Comparison of ENCODE assay signal across 8 cellular contexts in the genomic region with DNA sequence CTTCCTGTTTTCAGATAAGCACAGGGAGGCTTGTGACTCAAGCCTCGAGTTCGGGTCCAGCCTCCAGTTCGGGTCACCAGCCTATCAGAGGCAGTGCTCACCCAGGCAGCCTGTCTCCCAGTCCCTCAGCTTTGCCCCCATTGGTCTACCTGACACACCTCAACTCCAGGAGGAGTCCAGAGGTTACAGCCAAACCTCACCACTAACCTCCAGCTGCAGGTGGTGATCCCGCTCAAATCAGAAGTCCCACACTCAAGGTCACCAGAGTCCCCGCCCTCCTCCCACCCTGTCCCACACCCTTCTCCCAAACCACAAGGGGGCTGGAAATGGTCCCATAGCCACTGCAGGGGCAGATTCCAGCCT. TPM values are rescaled to one million over a fixed set of nuclear protein-coding genes. Genes with fewer than 3 reads are reported as not detected.
A peak's percentile ranks its signal among the peaks of the same experiment; 100 is the strongest.
DNase-seq lines count a peak whose midpoint lies in the region; ATAC-seq and TF ChIP-seq lines count a peak whose summit lies in the region.

No MANE protein-coding gene starts in this region.

- H3K36me3 ChIP-seq in OCI-LY1 (ENCODE audit: insufficient read depth, low read length) (no peaks in the 10 kb centered on the region), gastroesophageal sphincter (peaks cover 0 to 6% of the 10 kb centered on the region in 2 donors)

- H3K9me2 ChIP-seq in OCI-LY1 (ENCODE audit: low read depth, low read length): no peaks in the 10 kb centered on the region

- H3K27me3 ChIP-seq in OCI-LY1 (ENCODE audit: insufficient read depth, low read length) (no peaks in the 10 kb centered on the region), gastroesophageal sphincter (no peaks in the 10 kb centered on the region)

- no peaks in the 10 kb centered on the region for H3K9me3 Mint-ChIP-seq in activated naive CD4-positive, alpha-beta T cell treated with anti-CD3 and anti-CD28 coated beads for 36 hours
- H3K9me3 Mint-ChIP-seq in stimulated activated memory B cell treated with anti-CD40 and anti-IgM and Interleukin-4, amounts not matched to agents 10 μg/mL and 1 μg/mL and 100 μg/mL, for 72 hours: no peaks in the 10 kb centered on the region

- no peak for TF ChIP-seq CTCF in OCI-LY1 (IDR thresholded peaks at IDR 0.05; ENCODE audit: low read length)
- no peak for TF ChIP-seq CTCF in gastroesophageal sphincter (IDR thresholded peaks at IDR 0.05)

- no peak for TF ChIP-seq EP300 in gastroesophageal sphincter (IDR thresholded peaks at IDR 0.05)

- CTCF ChIA-PET in activated naive CD4-positive, alpha-beta T cell treated with anti-CD3 and anti-CD28 coated beads for 36 hours (lab: Charles Lee): interaction anchor here (0.9 to 1.0 kb wide), 2 partner anchors 41 to 143 kb away, joined by 3 to 5 read pairs; no protein-coding TSS in a partner anchor

- no peaks in the 10 kb centered on the region for H3K27me3 Mint-ChIP-seq in activated naive CD4-positive, alpha-beta T cell treated with anti-CD3 and anti-CD28 coated beads for 36 hours (ENCODE audit: low read depth)
- no peaks in the 10 kb centered on the region for H3K27me3 Mint-ChIP-seq in stimulated activated memory B cell treated with anti-CD40 and anti-IgM and Interleukin-4, amounts not matched to agents 10 μg/mL and 1 μg/mL and 100 μg/mL, for 72 hours

- H3K4me2 ChIP-seq in OCI-LY1 (ENCODE audit: low read length): peak overlapping the region; percentile 91; the same call in 1 of the 2 replicates

- no peaks in the 10 kb centered on the region for H3K36me3 Mint-ChIP-seq in activated naive CD4-positive, alpha-beta T cell treated with anti-CD3 and anti-CD28 coated beads for 36 hours (ENCODE audit: low read depth)
- H3K36me3 Mint-ChIP-seq in stimulated activated memory B cell treated with anti-CD40 and anti-IgM and Interleukin-4, amounts not matched to agents 10 μg/mL and 1 μg/mL and 100 μg/mL, for 72 hours: peaks cover 1% of the 10 kb centered on the region

- H3K4me1 ChIP-seq in OCI-LY1 (ENCODE audit: insufficient read depth, low read length, severe bottlenecking): peaks cover 39% of the 10 kb centered on the region
- H3K4me1 ChIP-seq in gastroesophageal sphincter: peaks cover 0 to 53% (median 13%) of the 10 kb centered on the region in 3 donors

- DNase-seq in activated naive CD4-positive, alpha-beta T cell treated with anti-CD3 and anti-CD28 coated beads for 36 hours: peak; percentile 24
- DNase-seq in activated naive CD4-positive, alpha-beta T cell (lab: John Stamatoyannopoulos, UW): no peak

- H3K9ac ChIP-seq in OCI-LY1 (ENCODE audit: low read length): no peak overlapping the region; the same call in 1 of the 2 replicates

- H3K27ac ChIP-seq in OCI-LY1 (ENCODE audit: low read depth, low read length, poor library complexity, severe bottlenecking) (no peak overlapping the region), gastroesophageal sphincter (peak overlapping the region in 3 of 4 donors; percentile 93 to 95 (median 94))

- ATAC-seq in gastroesophageal sphincter (no peak), HG03196 (IDR thresholded peaks at IDR 0.05; ENCODE audit: unreplicated experiment) (no peak), GM21515 (IDR thresholded peaks at IDR 0.05; ENCODE audit: unreplicated experiment) (no peak), HG02981 (IDR thresholded peaks at IDR 0.05; ENCODE audit: unreplicated experiment) (no peak)
- no peak for ATAC-seq in stimulated activated memory B cell treated with anti-CD40 and anti-IgM and Interleukin-4, amounts not matched to agents 10 μg/mL and 1 μg/mL and 100 μg/mL, for 72 hours

- H4K20me1 ChIP-seq in OCI-LY1 (ENCODE audit: insufficient read depth, low read length): no peaks in the 10 kb centered on the region

- intact Hi-C loops in activated naive CD4-positive, alpha-beta T cell treated with anti-CD3 and anti-CD28 coated beads for 36 hours (cut with micrococcal nuclease): loop anchor here (5.0 kb wide), 1 partner anchor 254 kb away; a partner anchor contains a TSS

- H3F3A ChIP-seq in OCI-LY1 (ENCODE audit: insufficient read depth, low read length): no peaks in the 10 kb centered on the region; the same call in 1 of the 2 replicates

- H3K4me1 Mint-ChIP-seq in activated naive CD4-positive, alpha-beta T cell treated with anti-CD3 and anti-CD28 coated beads for 36 hours (ENCODE audit: low read depth): peaks cover 32% of the 10 kb centered on the region
- peaks cover 48% of the 10 kb centered on the region for H3K4me1 Mint-ChIP-seq in stimulated activated memory B cell treated with anti-CD40 and anti-IgM and Interleukin-4, amounts not matched to agents 10 μg/mL and 1 μg/mL and 100 μg/mL, for 72 hours

- peak overlapping the region; percentile 46 for H3K27ac Mint-ChIP-seq in activated naive CD4-positive, alpha-beta T cell treated with anti-CD3 and anti-CD28 coated beads for 36 hours
- peak overlapping the region; percentile 96 for H3K27ac Mint-ChIP-seq in stimulated activated memory B cell treated with anti-CD40 and anti-IgM and Interleukin-4, amounts not matched to agents 10 μg/mL and 1 μg/mL and 100 μg/mL, for 72 hours

- H3K4me3 Mint-ChIP-seq in activated naive CD4-positive, alpha-beta T cell treated with anti-CD3 and anti-CD28 coated beads for 36 hours: peak overlapping the region; percentile 73
- H3K4me3 Mint-ChIP-seq in stimulated activated memory B cell treated with anti-CD40 and anti-IgM and Interleukin-4, amounts not matched to agents 10 μg/mL and 1 μg/mL and 100 μg/mL, for 72 hours: peak overlapping the region; percentile 82

- no peaks in the 10 kb centered on the region for H3K9me3 ChIP-seq in OCI-LY1 (ENCODE audit: low read length)
- H3K9me3 ChIP-seq in gastroesophageal sphincter: no peaks in the 10 kb centered on the region

- H3K79me2 ChIP-seq in OCI-LY1 (ENCODE audit: insufficient read depth, low read length): no peaks in the 10 kb centered on the region

- WGBS in gastroesophageal sphincter (ENCODE audit: low coverage in 1 of 2), 2 donors: 18% methylated on average over 3 of the region's 5 CpGs; no CpG with 5 or more reads in 1 of the 2 donors

- no peak for TF ChIP-seq POLR2A in gastroesophageal sphincter (IDR thresholded peaks at IDR 0.05)

- H3K4me3 ChIP-seq in OCI-LY1 (ENCODE audit: low read depth, low read length, poor library complexity, severe bottlenecking) (no peak overlapping the region), gastroesophageal sphincter (peak overlapping the region in 1 of 2 donors; percentile 86)

- no peak overlapping the region for H2AFZ ChIP-seq in OCI-LY1 (ENCODE audit: low read length)

RNA-seq across cellular contexts. Expression of a gene that starts 42.1 kb away (rescaled TPM):
- 10 to 100 TPM; 22.7 to 23.8 TPM for total RNA-seq in activated naive CD4-positive, alpha-beta T cell treated with anti-CD3 and anti-CD28 coated beads for 36 hours
- total RNA-seq in gastroesophageal sphincter: 10 to 100 TPM in 3 of 4 donors, 1 to 10 TPM in 1; 10.0 to 26.5 (median 15.0) TPM
